Comparison of ENCODE assay signal across 7 cellular contexts in the genomic region with DNA sequence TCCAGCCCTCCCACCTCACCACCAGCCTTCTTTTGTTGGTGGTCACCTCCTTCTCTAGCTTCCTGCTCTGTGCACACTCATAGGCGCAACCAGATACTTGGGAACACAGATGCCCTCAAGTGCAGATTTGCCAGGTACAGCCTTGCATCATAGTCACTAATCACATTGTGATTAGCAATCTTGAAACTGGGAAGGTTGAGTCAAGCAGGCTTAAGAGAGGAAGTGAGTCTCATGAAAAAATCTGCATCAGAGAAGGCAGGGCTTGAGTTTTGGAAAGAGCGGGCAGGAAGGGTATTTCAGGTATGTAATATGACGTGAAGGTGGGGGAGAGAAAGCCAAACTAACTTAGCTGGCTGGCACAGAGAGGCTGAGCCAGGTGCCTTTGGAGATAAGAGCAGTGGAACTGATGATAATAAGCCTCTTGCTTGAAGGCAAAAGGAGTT. TPM values are rescaled to one million over a fixed set of nuclear protein-coding genes. Genes with fewer than 3 reads are reported as not detected.
A peak's percentile ranks its signal among the peaks of the same experiment; 100 is the strongest.
DNase-seq lines count a peak whose midpoint lies in the region; ATAC-seq and TF ChIP-seq lines count a peak whose summit lies in the region.

No MANE protein-coding gene starts in this region.

- H3K9me2 ChIP-seq in SU-DHL-6 (replicated peaks; ENCODE audit: insufficient read depth, low read length) = no peaks in the 10 kb centered on the region

- 0 out of 2 replicates have a peak, but pooled peaks cover 2% of the 10 kb centered on the region for H3K79me2 ChIP-seq in SU-DHL-6 (ENCODE audit: insufficient read depth, low read length)

- no peaks in the 10 kb centered on the region for H3K9me3 ChIP-seq in SU-DHL-6 (ENCODE audit: insufficient read depth, low read length)
- no peaks in the 10 kb centered on the region for H3K9me3 ChIP-seq in effector memory CD4-positive, alpha-beta T cell (ENCODE audit: control insufficient read depth, low read length)

- no peaks in the 10 kb centered on the region for H3K27me3 Mint-ChIP-seq in stimulated activated naive B cell treated with anti-CD40 and anti-IgM and Interleukin-4, amounts not matched to agents 10 μg/mL and 1 μg/mL and 100 μg/mL, for 72 hours

- peak overlapping the region; percentile 22 to 25 for H3K4me3 Mint-ChIP-seq in stimulated activated naive B cell treated with anti-CD40 and anti-IgM and Interleukin-4, amounts not matched to agents 10 μg/mL and 1 μg/mL and 100 μg/mL, for 72 hours

- H3K36me3 ChIP-seq in SU-DHL-6 (ENCODE audit: low read length) = no peaks in the 10 kb centered on the region
- H3K36me3 ChIP-seq in effector memory CD4-positive, alpha-beta T cell (ENCODE audit: control insufficient read depth, insufficient read depth, low read length) = no peaks in the 10 kb centered on the region

- no peaks in the 10 kb centered on the region for H3K27me3 ChIP-seq in SU-DHL-6 (ENCODE audit: low read length)
- no peaks in the 10 kb centered on the region for H3K27me3 ChIP-seq in effector memory CD4-positive, alpha-beta T cell (replicated peaks; ENCODE audit: control insufficient read depth, insufficient read depth, low read length, poor library complexity, severe bottlenecking)

- peaks cover 31% of the 10 kb centered on the region for H3K4me1 ChIP-seq in effector memory CD4-positive, alpha-beta T cell (ENCODE audit: control insufficient read depth, insufficient read depth, low read length, poor library complexity, severe bottlenecking)

- ATAC-seq in HG03039 (IDR thresholded peaks at IDR 0.05; ENCODE audit: unreplicated experiment) (peak; percentile 46), left colon (no peak)
- ATAC-seq in stimulated activated naive B cell treated with anti-CD40 and anti-IgM and Interleukin-4, amounts not matched to agents 10 μg/mL and 1 μg/mL and 100 μg/mL, for 72 hours (replicated peaks) = peak; percentile 67 to 72

- H2AFZ ChIP-seq in SU-DHL-6 (ENCODE audit: low read depth, low read length, severe bottlenecking) = no peak overlapping the region

- peaks cover 55 to 77% of the 10 kb centered on the region in 2 donors for H3K4me1 Mint-ChIP-seq in stimulated activated naive B cell treated with anti-CD40 and anti-IgM and Interleukin-4, amounts not matched to agents 10 μg/mL and 1 μg/mL and 100 μg/mL, for 72 hours

- H3F3A ChIP-seq in SU-DHL-6 (ENCODE audit: insufficient read depth) = peaks cover 11% of the 10 kb centered on the region

- DNase-seq in GM19238 (ENCODE audit: insufficient read length, low spot score) (peak; percentile 74), left colon (no peak), OCI-M2 (lab: John Stamatoyannopoulos, UW; ENCODE audit: unreplicated experiment) (no peak)
- peak in 2 of 3 donors; percentile 7 to 15 for DNase-seq in effector memory CD4-positive, alpha-beta T cell
- DNase-seq in stimulated activated naive B cell treated with anti-CD40 and anti-IgM and Interleukin-4, amounts not matched to agents 10 μg/mL and 1 μg/mL and 100 μg/mL, for 72 hours = peak; percentile 66

- H3K4me2 ChIP-seq in SU-DHL-6 (ENCODE audit: low read depth, low read length, poor library complexity, severe bottlenecking) = no peak overlapping the region

- peaks cover 13 to 22% of the 10 kb centered on the region in 2 donors for H3K36me3 Mint-ChIP-seq in stimulated activated naive B cell treated with anti-CD40 and anti-IgM and Interleukin-4, amounts not matched to agents 10 μg/mL and 1 μg/mL and 100 μg/mL, for 72 hours

- no peak for TF ChIP-seq CTCF in SU-DHL-6 (IDR thresholded peaks at IDR 0.05; ENCODE audit: insufficient read depth, low read length, poor library complexity, severe bottlenecking)

- H3K9me3 Mint-ChIP-seq in stimulated activated naive B cell treated with anti-CD40 and anti-IgM and Interleukin-4, amounts not matched to agents 10 μg/mL and 1 μg/mL and 100 μg/mL, for 72 hours = peaks cover 7 to 8% of the 10 kb centered on the region in 2 donors

- H3K9ac ChIP-seq in SU-DHL-6 (ENCODE audit: low read length) = 0 out of 2 replicates have a peak overlapping the region, but pooled peaks have one; percentile 6

- H3K27ac ChIP-seq in SU-DHL-6 (ENCODE audit: low read depth, low read length) = 0 out of 2 replicates have a peak overlapping the region, but pooled peaks have one; percentile 5
- peak overlapping the region; percentile 56 for H3K27ac ChIP-seq in effector memory CD4-positive, alpha-beta T cell (ENCODE audit: insufficient read depth, low read length, poor library complexity, severe bottlenecking)

- no peak overlapping the region for H3K4me3 ChIP-seq in SU-DHL-6 (ENCODE audit: insufficient read depth, low read length, poor library complexity, severe bottlenecking)
- no peak overlapping the region for H3K4me3 ChIP-seq in effector memory CD4-positive, alpha-beta T cell (ENCODE audit: insufficient read depth, low read depth, low read length, poor library complexity, severe bottlenecking)

- peak overlapping the region; percentile 77 for H3K27ac Mint-ChIP-seq in stimulated activated naive B cell treated with anti-CD40 and anti-IgM and Interleukin-4, amounts not matched to agents 10 μg/mL and 1 μg/mL and 100 μg/mL, for 72 hours

- H4K20me1 ChIP-seq in SU-DHL-6 (ENCODE audit: low read depth, low read length) = no peaks in the 10 kb centered on the region

- intact Hi-C loops in left colon (cut with DNase I, micrococcal nuclease) = no loop called here

RNA-seq across cellular contexts. Expression of a gene that starts 2.7 kb away (rescaled TPM):
- 10 to 100 TPM; 35.0 to 41.8 TPM for total RNA-seq in left colon

RNA-seq across cellular contexts. Expression of a gene that starts 11.1 kb away (rescaled TPM):
- total RNA-seq in left colon = 1 to 10 TPM; 2.3 to 2.9 TPM

RNA-seq across cellular contexts. Expression of a gene that starts 25.5 kb away (rescaled TPM):
- total RNA-seq in left colon = 10 to 100 TPM; 64.2 to 76.6 TPM

RNA-seq across cellular contexts. Expression of a gene that starts 25.5 kb away (rescaled TPM):
- 10 to 100 TPM; 24.4 to 26.0 TPM for total RNA-seq in left colon

RNA-seq across cellular contexts. Expression of a gene that starts 31.7 kb away (rescaled TPM):
- 10 to 100 TPM; 56.6 to 64.0 TPM for total RNA-seq in left colon

Comparison
In these comparisons a context has a peak if more than half of its experiments do, and no peak if none do; other contexts are left out.
1. DNase-seq: peak in GM19238 (single experiment), effector memory CD4-positive, alpha-beta T cell (2 of 3) and stimulated activated naive B cell treated with anti-CD40 and anti-IgM and Interleukin-4, amounts not matched to agents 10 μg/mL and 1 μg/mL and 100 μg/mL, for 72 hours (single experiment); none in left colon (0 of 2) and OCI-M2 (single experiment).